In the genomic region with DNA sequence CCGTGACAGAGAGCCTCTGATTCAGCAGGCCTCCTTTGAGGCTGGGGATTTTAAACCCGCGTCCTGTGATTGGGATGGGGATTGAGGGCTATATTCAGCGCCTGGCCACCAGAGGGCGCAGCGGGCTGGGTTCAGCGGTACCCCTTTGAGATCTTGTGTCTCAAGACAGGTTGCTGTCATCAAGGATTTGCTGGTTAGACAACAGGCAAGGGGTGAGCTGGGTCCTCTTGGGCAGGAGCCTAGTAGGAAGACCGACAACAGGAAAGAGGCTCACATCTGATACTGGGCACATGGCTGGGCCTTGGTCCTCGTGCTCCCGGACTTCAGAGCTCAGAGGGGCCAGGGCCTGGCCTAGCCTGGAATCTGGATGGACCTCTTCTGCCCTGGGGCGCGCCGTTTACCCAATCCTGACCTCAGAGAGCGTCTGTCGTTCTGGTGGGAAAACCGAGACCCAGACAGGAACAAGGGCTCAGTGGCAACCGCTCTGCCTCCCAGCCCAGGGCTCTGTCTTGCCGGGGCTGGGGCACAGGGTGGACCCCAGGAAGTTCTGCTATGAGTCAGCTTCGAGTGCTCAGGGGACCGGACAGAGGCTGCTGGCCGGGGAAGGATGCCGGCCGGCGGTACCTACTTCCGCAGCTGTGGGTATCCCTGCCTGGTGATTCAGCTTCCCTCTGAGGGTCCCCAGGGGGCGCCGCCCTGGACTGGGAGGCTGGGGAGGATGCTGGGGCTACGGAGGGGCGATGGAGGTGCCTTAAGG, we compare ENCODE assay signal across 8 cellular contexts. TPM values are rescaled to one million over a fixed set of nuclear protein-coding genes. Genes with fewer than 3 reads are reported as not detected.
DNase-seq lines count a peak whose midpoint lies in the region; ATAC-seq and TF ChIP-seq lines count a peak whose summit lies in the region.

No MANE protein-coding gene starts in this region.

- H3K27ac ChIP-seq in HUES6 (ENCODE audit: low read depth, low read length) (no peak overlapping the region), OCI-LY3 (ENCODE audit: low read length) (peak overlapping the region; percentile 49)

- peak overlapping the region; percentile 80 for H3K4me2 ChIP-seq in OCI-LY3 (ENCODE audit: low read length)

- DNase-seq in D341Med (ENCODE audit: low spot score) (peak; percentile 90), activated T-cell treated with anti-CD3 and anti-CD28 coated beads for 24 hours (ENCODE audit: low read depth) (peak; percentile 84), epithelial cell of proximal tubule (ENCODE audit: low read depth) (peak; percentile 49), mucosa of gallbladder (ENCODE audit: low spot score) (peak; percentile 85)
- peak; percentile 87 to 90 for DNase-seq in stimulated activated CD8-positive, alpha-beta memory T cell treated with anti-CD3 and anti-CD28 coated beads, Interleukin-4, amount 100 ng/mL, for 1 hour (ENCODE audit: low read depth in 2 of 2, low spot score in 1 of 2)

- H4K20me1 ChIP-seq in OCI-LY3 (ENCODE audit: insufficient read depth, low read length) = no peaks in the 10 kb centered on the region

- peak overlapping the region; percentile 13 for H3K9ac ChIP-seq in HUES6 (ENCODE audit: low read length)
- H3K9ac ChIP-seq in OCI-LY3 (ENCODE audit: low read length) = peak overlapping the region; percentile 74

- H3K4me3 ChIP-seq in HUES6 (ENCODE audit: low read depth, low read length) (peak overlapping the region; percentile 66), OCI-LY3 (ENCODE audit: low read length) (peak overlapping the region; percentile 81), epithelial cell of proximal tubule (ENCODE audit: low read depth, low read length) (peak overlapping the region; percentile 63)

- peaks cover 7% of the 10 kb centered on the region; the same call in 1 of the 2 replicates for H3K27me3 ChIP-seq in HUES6 (ENCODE audit: control insufficient read depth, insufficient read depth, low read length)
- H3K27me3 ChIP-seq in OCI-LY3 (ENCODE audit: low read depth, low read length) = no peaks in the 10 kb centered on the region

- peaks cover 13% of the 10 kb centered on the region for H3K4me1 ChIP-seq in HUES6 (ENCODE audit: control insufficient read depth, insufficient read depth, low read length)
- H3K4me1 ChIP-seq in OCI-LY3 (ENCODE audit: low read length) = peaks cover 13% of the 10 kb centered on the region; the same call in 1 of the 2 replicates

- no peaks in the 10 kb centered on the region for H3K36me3 ChIP-seq in HUES6 (ENCODE audit: control insufficient read depth, insufficient read depth, low read length)
- no peaks in the 10 kb centered on the region for H3K36me3 ChIP-seq in OCI-LY3 (replicated peaks; ENCODE audit: low read depth, low read length)

- H3K9me3 ChIP-seq in HUES6 (ENCODE audit: control insufficient read depth, insufficient read depth, low read depth, low read length) = peaks cover 6% of the 10 kb centered on the region; the same call in 1 of the 2 replicates
- H3K9me3 ChIP-seq in OCI-LY3 (ENCODE audit: insufficient read depth, low read length) = no peaks in the 10 kb centered on the region

- ATAC-seq in GM21381 (IDR thresholded peaks at IDR 0.05; ENCODE audit: unreplicated experiment) = peak; percentile 52

- TF ChIP-seq CTCF in OCI-LY3 (IDR thresholded peaks at IDR 0.05; ENCODE audit: low read depth, low read length) = peak; percentile 95
- peak; percentile 96 for TF ChIP-seq CTCF in epithelial cell of proximal tubule (conservative IDR thresholded peaks at IDR 0.05; ENCODE audit: low read depth, low read length)

- peak overlapping the region; percentile 80 for H2AFZ ChIP-seq in OCI-LY3 (ENCODE audit: low read depth, low read length)

- H3K79me2 ChIP-seq in OCI-LY3 (ENCODE audit: low read length) = no peaks in the 10 kb centered on the region

RNA-seq across cellular contexts. Expression of gene SLC35E4, which starts 0.9 kb away (rescaled TPM):
- total RNA-seq in epithelial cell of proximal tubule (9.1 and 10.7 TPM in 2 replicates), mucosa of gallbladder (4.6 TPM)

RNA-seq across cellular contexts. Expression of gene TCN2, which starts 27.7 kb away (rescaled TPM):
- total RNA-seq in epithelial cell of proximal tubule = 6.9 and 9.0 TPM in 2 replicates
- total RNA-seq in mucosa of gallbladder = 186 TPM

RNA-seq across cellular contexts. Expression of gene DUSP18, which starts 33.0 kb away (rescaled TPM):
- total RNA-seq in epithelial cell of proximal tubule (5.2 and 11.5 TPM in 2 replicates), mucosa of gallbladder (24.2 TPM)

RNA-seq across cellular contexts. Expression of gene PES1, which starts 42.9 kb away (rescaled TPM):
- total RNA-seq in epithelial cell of proximal tubule (97.5 and 123 TPM in 2 replicates), mucosa of gallbladder (62.6 TPM)

Comparison
In these comparisons a context has a peak if more than half of its experiments do, and no peak if none do; other contexts are left out.
1. RNA of gene TCN2, which starts 27.7 kb away (total RNA-seq): 186 TPM in mucosa of gallbladder (single experiment); 6.9 to 9.0 TPM in epithelial cell of proximal tubule; every median in the first group is over 10 times any median in the second.
2. Peak in every context shown above with its lines, with median percentiles within 50 percentile points of each other: DNase-seq and H3K4me3 ChIP-seq.